27 cellular contexts compared by ENCODE assay signal in the genomic region with DNA sequence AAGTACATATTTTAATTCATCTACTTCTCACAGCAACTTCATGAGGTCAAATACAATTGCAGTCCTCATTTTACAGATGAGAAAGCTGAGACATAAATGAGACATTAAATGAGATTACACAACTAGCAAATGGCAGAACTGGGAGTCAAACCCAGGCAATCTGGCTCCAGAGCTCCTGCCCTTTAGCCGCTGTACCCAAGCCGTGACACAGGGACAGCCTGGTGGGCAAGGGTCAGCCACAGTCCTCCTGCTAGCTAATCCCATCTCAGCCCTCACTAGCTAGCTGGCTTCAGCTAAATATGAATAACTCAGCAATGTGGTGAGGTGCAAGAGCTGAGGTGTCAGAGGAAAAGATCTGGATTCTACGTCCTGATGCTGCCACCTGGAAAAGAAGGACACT. TPM values are rescaled to one million over a fixed set of nuclear protein-coding genes. Genes with fewer than 3 reads are reported as not detected.
DNase-seq lines count a peak whose midpoint lies in the region; ATAC-seq and TF ChIP-seq lines count a peak whose summit lies in the region.
"Had no signal": no experiment of that assay in that cellular context is flagged by ENCODE, and none has a peak within 500 bp of the region (broad histone marks: within the 10 kb centered on the region; RNA-seq: fewer than 3 reads in every experiment).

No MANE protein-coding gene starts in this region.

- in situ Hi-C loops in ACHN (cut with HindIII; ENCODE audit: low pct_ligation_motif_present, low pct_unique_long_range_greater_than_20kb, low sequenced_read_pairs), result no loop called here

- H3K4me3 ChIP-seq in heart right ventricle, result no peak overlapping the region
- no peak overlapping the region for H3K4me3 ChIP-seq in ascending aorta
- H3K4me3 ChIP-seq in upper lobe of left lung, result no peak overlapping the region
- H3K4me3 ChIP-seq: cardiac muscle cell, lung, pancreas, SJSA1, tibial artery had no signal

- intact Hi-C loops in heart right ventricle (cut with DNase I), result no loop called here
- intact Hi-C loops in Right ventricle myocardium inferior (cut with DNase I), result no loop called here
- intact Hi-C loops in ascending aorta (cut with DNase I), result no loop called here

- DNase-seq in heart right ventricle (no peak), Right ventricle myocardium inferior (ENCODE audit: missing footprints) (no peak), ascending aorta (ENCODE audit: low spot score in 2 of 2) (no peak), left lobe of liver (ENCODE audit: low spot score) (peak; percentile 67), upper lobe of left lung (no peak), ACHN (no peak), NCI-H1436 treated with DMSO at 0.1 percent for 48 hours (lab: John Stamatoyannopoulos, UW) (no peak)
- DNase-seq: activated CD4-positive, alpha-beta T cell treated with anti-CD3 and anti-CD28 coated beads, Interleukin-2, amount 50 U/mL, for 48 hours; activated CD4-positive, CD25-positive, alpha-beta regulatory T cell; activated CD8-positive, alpha-beta memory T cell treated with anti-CD3 and anti-CD28 coated beads, Interleukin-2, amount 50 U/mL, for 48 hours; activated naive CD8-positive, alpha-beta T cell treated with anti-CD3 and anti-CD28 coated beads for 36 hours; BE2C; DMS153; GOT3; HFFc6; NCI-H1092; NCI-H1930; NCI-H2227 treated with DMSO at 0.1 percent for 48 hours; NCI-H748 treated with DMSO at 0.1 percent for 48 hours; pancreas; stimulated activated naive CD4-positive, alpha-beta T cell treated with Interleukin-2 at 50 U/mL for 16 hours had no signal

- no peaks in the 10 kb centered on the region for H3K9me3 ChIP-seq in heart right ventricle
- no peaks in the 10 kb centered on the region for H3K9me3 ChIP-seq in ascending aorta
- no peaks in the 10 kb centered on the region for H3K9me3 ChIP-seq in upper lobe of left lung
- H3K9me3 ChIP-seq: BE2C, pancreas, SJSA1, tibial artery had no signal

- ATAC-seq in heart right ventricle (no peak), Right ventricle myocardium inferior (no peak), left lobe of liver (peak; percentile 62), upper lobe of left lung (ENCODE audit: low FRiP score in 2 of 2) (no peak)
- ATAC-seq: sciatic nerve had no signal

- no peak for TF ChIP-seq POLR2A in upper lobe of left lung (IDR thresholded peaks at IDR 0.05)

- no peaks in the 10 kb centered on the region for H3K27me3 ChIP-seq in heart right ventricle
- no peaks in the 10 kb centered on the region for H3K27me3 ChIP-seq in ascending aorta
- H3K27me3 ChIP-seq in upper lobe of left lung, result no peaks in the 10 kb centered on the region
- H3K27me3 ChIP-seq: BE2C, cardiac muscle cell, pancreas, SJSA1, tibial artery had no signal

- TF ChIP-seq CTCF in heart right ventricle (IDR thresholded peaks at IDR 0.05), result no peak
- no peak for TF ChIP-seq CTCF in ascending aorta (IDR thresholded peaks at IDR 0.05)
- TF ChIP-seq CTCF in upper lobe of left lung (IDR thresholded peaks at IDR 0.05), result no peak

- TF ChIP-seq EP300 in upper lobe of left lung (IDR thresholded peaks at IDR 0.05), result no peak

- H3K36me3 ChIP-seq in heart right ventricle (no peaks in the 10 kb centered on the region), ascending aorta (no peaks in the 10 kb centered on the region), upper lobe of left lung (no peaks in the 10 kb centered on the region)
- H3K36me3 ChIP-seq: BE2C, cardiac muscle cell, pancreas, SJSA1, tibial artery had no signal

- H3K4me1 ChIP-seq in heart right ventricle (peaks cover 13 to 76% (median 49%) of the 10 kb centered on the region in 9 donors), ascending aorta (peaks cover 6 to 26% of the 10 kb centered on the region in 2 donors), upper lobe of left lung (peaks cover 33 to 40% (median 35%) of the 10 kb centered on the region in 4 donors)
- H3K4me1 ChIP-seq: pancreas had no signal

- H3K27ac ChIP-seq in heart right ventricle, result peak overlapping the region; percentile 41 to 81 (median 71)
- peak overlapping the region; percentile 21 to 77 for H3K27ac ChIP-seq in ascending aorta
- H3K27ac ChIP-seq in upper lobe of left lung, result peak overlapping the region in 3 of 4 donors; percentile 51 to 67 (median 55)
- H3K27ac ChIP-seq: cardiac muscle cell, pancreas, SJSA1 had no signal

- 89 to 96% methylated on average over 3 of the region's 3 CpGs for WGBS in heart right ventricle, 2 donors
- 85 to 100% methylated on average over 2 to 3 of the region's 3 CpGs for WGBS in upper lobe of left lung, 2 donors

RNA-seq across cellular contexts. Expression of gene NINJ2, which starts 54.8 kb away (rescaled TPM):
- total RNA-seq in heart right ventricle, result 10 to 100 TPM in 3 of 10 donors, 1 to 10 TPM in 7; 1.9 to 18.7 (median 8.3) TPM
- polyA plus RNA-seq in heart right ventricle, result 10 to 100 TPM in 1 of 2 donors, 1 to 10 TPM in 1; 4.6 to 25.7 TPM
- 8.6 TPM for total RNA-seq in Right ventricle myocardium inferior
- 24.1 TPM for total RNA-seq in ascending aorta
- 16.1 TPM for total RNA-seq in left lobe of liver
- 10 to 100 TPM; 15.6 to 73.3 (median 36.2) TPM for total RNA-seq in upper lobe of left lung
- total RNA-seq: cardiac muscle cell, HFFc6, SJSA1 had no signal
- polyA plus RNA-seq: neural cell had no signal
